Comparison of ENCODE assay signal across 18 cellular contexts in genomic region chr1:27787895-27788294, GRCh38. TPM values are rescaled to one million over a fixed set of nuclear protein-coding genes. Genes with fewer than 3 reads are reported as not detected.
DNase-seq lines count a peak whose midpoint lies in the region; ATAC-seq, FAIRE-seq and TF ChIP-seq lines count a peak whose summit lies in the region.
"Had no signal": no experiment of that assay in that cellular context is flagged by ENCODE, and none has a peak within 500 bp of the region (broad histone marks: within the 10 kb centered on the region; RNA-seq: fewer than 3 reads in every experiment).

No MANE protein-coding gene starts in this region.

- no peak overlapping the region for H2AFZ ChIP-seq in GM23338

- H3K4me3 Mint-ChIP-seq in GM23338: no peak overlapping the region
- H3K4me3 Mint-ChIP-seq: activated naive CD8-positive, alpha-beta T cell treated with anti-CD3 and anti-CD28 coated beads, Interleukin-2, amount 50 U/mL, for 24 hours; effector memory CD8-positive, alpha-beta T cell had no signal

- H3K4me2 ChIP-seq in GM23338: no peak overlapping the region

- intact Hi-C loops in posterior cingulate gyrus (cut with DNase I) (no loop called here), kidney (cut with DNase I) (no loop called here)

- DNase-seq in GM23338 (ENCODE audit: low spot score): no peak
- DNase-seq in amniotic epithelial cell (ENCODE audit: low read depth): peak; percentile 81
- peak; percentile 80 for DNase-seq in foreskin melanocyte
- peak; percentile 26 for DNase-seq in small intestine
- DNase-seq in ecto neural progenitor cell (ENCODE audit: low spot score): no peak
- no peak for DNase-seq in NCI-H2171 (lab: John Stamatoyannopoulos, UW)
- no peak for DNase-seq in posterior cingulate gyrus
- DNase-seq in kidney: no peak
- DNase-seq: activated naive CD8-positive, alpha-beta T cell treated with anti-CD3 and anti-CD28 coated beads, Interleukin-2, amount 50 U/mL, for 24 hours; DMS153; effector memory CD8-positive, alpha-beta T cell; KBM-7; NCI-H345; Peyer's patch; stimulated activated CD4-positive, alpha-beta T cell treated with anti-CD3 and anti-CD28 coated beads, Interleukin-4, amount 100 ng/mL, for 1 hour; substantia nigra had no signal

- 0 out of 2 replicates have a peak overlapping the region, but pooled peaks have one; percentile 55 for H3K27ac ChIP-seq in GM23338 (ENCODE audit: low read depth)
- H3K27ac ChIP-seq in small intestine (ENCODE audit: low read depth in 1 of 2, low read length in 1 of 2): no peak overlapping the region
- no peak overlapping the region for H3K27ac ChIP-seq in kidney (ENCODE audit: low read depth in 2 of 2, low read length in 2 of 2)
- H3K27ac ChIP-seq: neutrophil had no signal

- no peaks in the 10 kb centered on the region; the same call in none of the 2 replicates for H3K79me2 ChIP-seq in GM23338 (replicated peaks; ENCODE audit: insufficient read depth)

- H3K27me3 ChIP-seq in GM23338 (ENCODE audit: insufficient read depth): no peaks in the 10 kb centered on the region
- H3K27me3 ChIP-seq in small intestine (ENCODE audit: control insufficient read depth in 2 of 2, insufficient read depth in 2 of 2, low read length in 2 of 2): no peaks in the 10 kb centered on the region
- H3K27me3 ChIP-seq: neutrophil, Peyer's patch had no signal

- H3K27me3 Mint-ChIP-seq in GM23338 (ENCODE audit: insufficient read depth, low read depth, poor library complexity): no peaks in the 10 kb centered on the region
- H3K27me3 Mint-ChIP-seq: activated naive CD8-positive, alpha-beta T cell treated with anti-CD3 and anti-CD28 coated beads, Interleukin-2, amount 50 U/mL, for 24 hours; effector memory CD8-positive, alpha-beta T cell had no signal

- ATAC-seq in GM23338: no peak
- ATAC-seq: activated naive CD8-positive, alpha-beta T cell treated with anti-CD3 and anti-CD28 coated beads, Interleukin-2, amount 50 U/mL, for 24 hours; effector memory CD8-positive, alpha-beta T cell had no signal

- peaks cover 12% of the 10 kb centered on the region; the same call in 2 of the 3 replicates for H3K36me3 Mint-ChIP-seq in GM23338 (ENCODE audit: low read depth)

- H3K4me1 Mint-ChIP-seq in GM23338: no peaks in the 10 kb centered on the region

- no peak overlapping the region for H3K4me3 ChIP-seq in GM23338
- no peak overlapping the region for H3K4me3 ChIP-seq in small intestine (ENCODE audit: low read depth in 1 of 2, low read length in 2 of 2)
- no peak overlapping the region for H3K4me3 ChIP-seq in kidney (ENCODE audit: low read length in 2 of 2)
- H3K4me3 ChIP-seq: Peyer's patch had no signal

- no peaks in the 10 kb centered on the region for H3K9me2 ChIP-seq in GM23338 (ENCODE audit: insufficient read depth)

- H3K4me1 ChIP-seq in GM23338 (ENCODE audit: insufficient read depth) (no peaks in the 10 kb centered on the region), small intestine (ENCODE audit: control insufficient read depth in 2 of 2, insufficient read depth in 1 of 2, low read depth in 1 of 2, low read length in 1 of 2) (peaks cover 0 to 4% of the 10 kb centered on the region in 2 donors), kidney (ENCODE audit: control insufficient read depth in 1 of 2, insufficient read depth in 1 of 2, low read depth in 1 of 2, low read length in 2 of 2) (peaks cover 9 to 10% of the 10 kb centered on the region in 2 donors)

- no peaks in the 10 kb centered on the region for H3K9me3 Mint-ChIP-seq in GM23338
- H3K9me3 Mint-ChIP-seq: activated naive CD8-positive, alpha-beta T cell treated with anti-CD3 and anti-CD28 coated beads, Interleukin-2, amount 50 U/mL, for 24 hours; effector memory CD8-positive, alpha-beta T cell had no signal

- FAIRE-seq in small intestine (lab: Jason Lieb, UNC): no peak
- no peak for FAIRE-seq in kidney (lab: Jason Lieb, UNC)
- FAIRE-seq: GM12892 had no signal

- TF ChIP-seq CTCF in GM23338 (conservative IDR thresholded peaks at IDR 0.05; ENCODE audit: low read depth in 2 of 2): no peak
- TF ChIP-seq CTCF in kidney (IDR thresholded peaks at IDR 0.05; ENCODE audit: borderline replicate concordance, extremely low read depth, insufficient read depth): no peak

- H3K36me3 ChIP-seq in GM23338 (ENCODE audit: insufficient read depth) (0 out of 2 replicates have a peak, but pooled peaks cover 5% of the 10 kb centered on the region), small intestine (ENCODE audit: control insufficient read depth in 2 of 2, insufficient read depth in 2 of 2, low read length in 2 of 2) (peaks cover 3 to 5% of the 10 kb centered on the region in 2 donors), kidney (ENCODE audit: control insufficient read depth in 1 of 2, insufficient read depth in 2 of 2, low read length in 2 of 2) (peaks cover 0 to 16% of the 10 kb centered on the region in 2 donors)

- no peaks in the 10 kb centered on the region for H4K20me1 ChIP-seq in GM23338 (replicated peaks; ENCODE audit: insufficient read depth)

- no peaks in the 10 kb centered on the region for H3F3A ChIP-seq in GM23338 (replicated peaks; ENCODE audit: low read depth)

- H3K9ac ChIP-seq in kidney (ENCODE audit: low read length in 2 of 2): no peak overlapping the region

- H3K9me3 ChIP-seq in small intestine (ENCODE audit: control insufficient read depth, low read depth): no peaks in the 10 kb centered on the region
- no peaks in the 10 kb centered on the region for H3K9me3 ChIP-seq in kidney (ENCODE audit: control insufficient read depth in 1 of 2, low read length in 2 of 2)
- H3K9me3 ChIP-seq: neutrophil, Peyer's patch had no signal

- no peak overlapping the region for H3K27ac Mint-ChIP-seq in GM23338
- H3K27ac Mint-ChIP-seq: activated naive CD8-positive, alpha-beta T cell treated with anti-CD3 and anti-CD28 coated beads, Interleukin-2, amount 50 U/mL, for 24 hours had no signal

TF ChIP-seq in GM23338, 12 proteins besides CTCF, POLR2A, EP300 and RAD21 (continues in another document):
- TF ChIP-seq STAT1 (IDR thresholded peaks at IDR 0.05; ENCODE audit: unreplicated experiment) (no peak), POLR2AphosphoS5 (IDR thresholded peaks at IDR 0.05; ENCODE audit: low read depth) (no peak), CREB1 (CRISPR knock-in tag; IDR thresholded peaks at IDR 0.05; ENCODE audit: low read depth) (no peak)

RNA-seq across cellular contexts. Expression of gene STX12, which starts 14.9 kb away (rescaled TPM):
- 9.0 and 13.7 TPM in 2 replicates for total RNA-seq in GM23338 (2014; rRNA removed; shearing (Covaris generic))
- polyA plus RNA-seq in GM23338 (2016; fragmentation: Nextera tagmentation; extraction: Ambion mirVana): 5.1 and 6.1 TPM in 2 replicates
- polyA plus RNA-seq in small intestine: 10 to 100 TPM; 34.8 to 63.3 (median 53.8) TPM
- 49.0 TPM for total RNA-seq in kidney
- 27.9 TPM for polyA plus RNA-seq in kidney (ENCODE audit: insufficient read depth, low read depth, low replicate concordance)

RNA-seq across cellular contexts. Expression of gene PPP1R8, which starts 42.7 kb away (rescaled TPM):
- 50.5 and 53.8 TPM in 2 replicates for total RNA-seq in GM23338 (2014; rRNA removed; shearing (Covaris generic))
- polyA plus RNA-seq in GM23338 (2016; fragmentation: Nextera tagmentation; extraction: Ambion mirVana) (13.4 and 13.6 TPM in 2 replicates), small intestine (10 to 100 TPM; 26.6 to 30.0 (median 29.9) TPM), kidney (ENCODE audit: insufficient read depth, low read depth, low replicate concordance) (21.8 TPM)
- total RNA-seq in kidney: 38.6 TPM

Comparison
In these comparisons a context has a peak if more than half of its experiments do, and no peak if none do; other contexts are left out.
1. DNase-seq: peak in amniotic epithelial cell (single experiment), foreskin melanocyte (single experiment) and small intestine (single experiment); none in GM23338 (single experiment), ecto neural progenitor cell (single experiment), NCI-H2171 (single experiment), posterior cingulate gyrus (0 of 10) and kidney (single experiment).